ENCODE assay signal across 9 cellular contexts in the genomic region with DNA sequence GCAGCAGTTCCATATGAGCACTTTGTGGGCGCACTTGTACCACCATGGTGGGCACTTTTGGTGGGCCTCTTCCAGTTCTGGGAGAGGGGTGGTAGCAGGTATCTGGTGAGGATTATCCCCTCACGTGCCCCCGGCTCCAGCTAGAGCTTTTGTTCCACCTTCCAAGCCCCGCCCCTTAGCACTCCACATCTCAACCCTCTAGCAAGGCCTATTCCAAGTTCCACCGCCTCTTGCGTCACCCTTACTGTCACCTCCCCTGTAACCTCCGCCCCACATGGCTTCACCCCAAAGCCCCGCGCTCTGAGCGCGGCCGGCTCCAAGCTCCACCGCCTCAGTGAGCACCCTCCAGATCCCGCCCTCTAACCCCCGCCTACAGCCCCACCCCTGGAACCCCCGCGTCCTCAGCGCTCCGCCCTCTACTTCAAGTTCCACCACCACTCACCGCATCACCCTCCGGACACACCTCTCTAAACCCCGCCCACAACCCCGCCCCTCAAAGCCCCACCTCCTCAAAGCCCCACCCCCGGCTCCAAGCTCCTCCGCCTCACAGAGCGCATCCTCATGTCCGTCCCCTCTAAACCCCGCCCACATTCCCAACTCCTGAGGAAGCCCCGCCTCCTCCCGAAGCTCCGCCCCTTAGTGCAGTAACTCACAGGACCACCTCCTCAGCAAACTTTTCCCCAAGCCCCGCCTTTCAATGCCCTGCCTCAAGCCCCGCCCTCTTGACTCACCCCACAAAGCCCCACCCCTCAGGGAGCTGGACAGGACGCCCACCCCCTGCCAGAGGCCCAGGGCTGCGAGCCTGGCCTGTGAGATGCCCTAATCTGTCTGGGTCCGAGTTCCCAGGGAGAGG. TPM values are rescaled to one million over a fixed set of nuclear protein-coding genes. Genes with fewer than 3 reads are reported as not detected.
A peak's percentile ranks its signal among the peaks of the same experiment; 100 is the strongest.
DNase-seq lines count a peak whose midpoint lies in the region; ATAC-seq and TF ChIP-seq lines count a peak whose summit lies in the region.
"Had no signal": no experiment of that assay in that cellular context is flagged by ENCODE, and none has a peak within 500 bp of the region (broad histone marks: within the 10 kb centered on the region; RNA-seq: fewer than 3 reads in every experiment).

No MANE protein-coding gene starts in this region.

- intact Hi-C loops in mammary epithelial cell (cut with micrococcal nuclease), result no loop called here

- H3K4me2 ChIP-seq in SK-N-SH (no peak overlapping the region), mammary epithelial cell (ENCODE audit: insufficient read depth, low read depth, low read length) (no peak overlapping the region)

- H3K9ac ChIP-seq in SK-N-SH (no peak overlapping the region), mammary epithelial cell (ENCODE audit: insufficient read depth, low read length) (no peak overlapping the region)

- no peaks in the 10 kb centered on the region for H3K4me1 ChIP-seq in SK-N-SH (ENCODE audit: control insufficient read depth in 1 of 2, insufficient read depth in 2 of 2, low read depth in 1 of 2, low read length in 1 of 2)
- no peaks in the 10 kb centered on the region for H3K4me1 ChIP-seq in mammary epithelial cell (ENCODE audit: insufficient read depth, low read length)

- DNase-seq in activated effector memory CD4-positive, alpha-beta T cell treated with anti-CD3 and anti-CD28 coated beads, Interleukin-2, amount 50 U/mL, for 16 hours, result peak; percentile 76
- no peak for DNase-seq in activated effector memory CD4-positive, alpha-beta T cell treated with Interleukin-2 at 50 U/mL for 16 hours
- DNase-seq in SK-N-SH (peak; percentile 79), mammary epithelial cell (peak; percentile 11), iris pigment epithelial cell (ENCODE audit: low read depth) (peak; percentile 72), NCI-H524 treated with DMSO at 0.1 percent for 48 hours (lab: John Stamatoyannopoulos, UW) (no peak), NCI-H510A treated with DMSO at 0.1 percent for 48 hours (lab: John Stamatoyannopoulos, UW) (no peak)
- DNase-seq in stimulated activated naive B cell treated with anti-CD40 and anti-IgM and Interleukin-4, amounts not matched to agents 10 μg/mL and 1 μg/mL and 100 μg/mL, for 72 hours, result peak; percentile 20

- CTCF ChIA-PET in SK-N-SH (lab: Yijun Ruan, JAX) (interaction anchor here (1.2 to 7.9 kb wide), 4 partner anchors 11 to 67 kb away, joined by 5 to 69 read pairs (median 8); no protein-coding TSS in a partner anchor), mammary epithelial cell (lab: Charles Lee; ENCODE audit: low non-redundant PET) (no interaction called here)

- H3K9me2 ChIP-seq in SK-N-SH, result no peaks in the 10 kb centered on the region

- H3K9me3 ChIP-seq in SK-N-SH (no peaks in the 10 kb centered on the region), mammary epithelial cell (replicated peaks; ENCODE audit: insufficient read depth, low read length) (no peaks in the 10 kb centered on the region)

- peak overlapping the region; percentile 65 to 78 for H3K4me3 Mint-ChIP-seq in stimulated activated naive B cell treated with anti-CD40 and anti-IgM and Interleukin-4, amounts not matched to agents 10 μg/mL and 1 μg/mL and 100 μg/mL, for 72 hours

- no TSS peak for BruUV-seq in mammary epithelial cell (replicated peaks; lab: Mats Ljungman, UMichigan)

- H3K27ac Mint-ChIP-seq in stimulated activated naive B cell treated with anti-CD40 and anti-IgM and Interleukin-4, amounts not matched to agents 10 μg/mL and 1 μg/mL and 100 μg/mL, for 72 hours, result peak overlapping the region; percentile 75

- 74% methylated on average over 34 of the region's 36 CpGs for WGBS in SK-N-SH (ENCODE audit: low lambda C conversion rate)
- 62% methylated on average over 10 of the region's 36 CpGs for WGBS in mammary epithelial cell (ENCODE audit: low coverage, missing lambda C conversion rate)

- H3K27me3 ChIP-seq in SK-N-SH (ENCODE audit: insufficient read depth) (no peaks in the 10 kb centered on the region), mammary epithelial cell (ENCODE audit: insufficient read depth, low read length) (no peaks in the 10 kb centered on the region)

- TF ChIP-seq RAD21 in SK-N-SH (IDR thresholded peaks at IDR 0.05; ENCODE audit: low read length), result no peak

- no peaks in the 10 kb centered on the region for H3K36me3 Mint-ChIP-seq in stimulated activated naive B cell treated with anti-CD40 and anti-IgM and Interleukin-4, amounts not matched to agents 10 μg/mL and 1 μg/mL and 100 μg/mL, for 72 hours

- dilution Hi-C loops in mammary epithelial cell (cut with HindIII; ENCODE audit: low sequenced_read_pairs), result no loop called here

- peak; percentile 77 to 79 for ATAC-seq in stimulated activated naive B cell treated with anti-CD40 and anti-IgM and Interleukin-4, amounts not matched to agents 10 μg/mL and 1 μg/mL and 100 μg/mL, for 72 hours (replicated peaks)

- H3K36me3 ChIP-seq in SK-N-SH (replicated peaks in 1 of 2; ENCODE audit: control insufficient read depth in 1 of 2, insufficient read depth in 2 of 2, low read length in 1 of 2) (no peaks in the 10 kb centered on the region), mammary epithelial cell (ENCODE audit: insufficient read depth, low read length) (no peaks in the 10 kb centered on the region)

- no peaks in the 10 kb centered on the region for H3K79me2 ChIP-seq in SK-N-SH (ENCODE audit: insufficient read depth)
- H3K79me2 ChIP-seq in mammary epithelial cell (ENCODE audit: insufficient read depth, low read length), result no peaks in the 10 kb centered on the region

- no peak for TF ChIP-seq EP300 in SK-N-SH (IDR thresholded peaks at IDR 0.05; ENCODE audit: borderline replicate concordance in 1 of 2, low read depth in 1 of 2, low read length in 1 of 2)

- no peak overlapping the region for H2AFZ ChIP-seq in SK-N-SH (ENCODE audit: low read depth)
- no peak overlapping the region for H2AFZ ChIP-seq in mammary epithelial cell (ENCODE audit: low read depth, low read length)

- H4K20me1 ChIP-seq in SK-N-SH (ENCODE audit: insufficient read depth) (no peaks in the 10 kb centered on the region), mammary epithelial cell (ENCODE audit: insufficient read depth, low read length) (no peaks in the 10 kb centered on the region)

- TF ChIP-seq CTCF in SK-N-SH (IDR thresholded peaks at IDR 0.05) (no peak), mammary epithelial cell (conservative IDR thresholded peaks at IDR 0.05 in 1 of 2, IDR thresholded peaks at IDR 0.05 in 1 of 2; ENCODE audit: extremely low read depth in 1 of 2, insufficient read depth in 1 of 2, low read depth in 1 of 2, low read length in 2 of 2) (no peak)

- no peaks in the 10 kb centered on the region for H3K9me3 Mint-ChIP-seq in stimulated activated naive B cell treated with anti-CD40 and anti-IgM and Interleukin-4, amounts not matched to agents 10 μg/mL and 1 μg/mL and 100 μg/mL, for 72 hours

- H3K4me3 ChIP-seq in SK-N-SH (ENCODE audit: low read depth in 2 of 2, low read length in 1 of 2) (no peak overlapping the region), mammary epithelial cell (replicated peaks in 1 of 3; ENCODE audit: insufficient read depth in 1 of 3, low read depth in 2 of 3, low read length in 3 of 3) (no peak overlapping the region)

- peaks cover 10 to 19% of the 10 kb centered on the region in 2 donors for H3K4me1 Mint-ChIP-seq in stimulated activated naive B cell treated with anti-CD40 and anti-IgM and Interleukin-4, amounts not matched to agents 10 μg/mL and 1 μg/mL and 100 μg/mL, for 72 hours

- POLR2A ChIA-PET in SK-N-SH (lab: Yijun Ruan, JAX), result no interaction called here

- H3K27ac ChIP-seq in SK-N-SH (ENCODE audit: low read depth in 2 of 2, low read length in 1 of 2) (no peak overlapping the region), mammary epithelial cell (ENCODE audit: insufficient read depth, low read depth, low read length) (no peak overlapping the region)

- H3K27me3 Mint-ChIP-seq in stimulated activated naive B cell treated with anti-CD40 and anti-IgM and Interleukin-4, amounts not matched to agents 10 μg/mL and 1 μg/mL and 100 μg/mL, for 72 hours, result no peaks in the 10 kb centered on the region

- no peaks in the 10 kb centered on the region for H3F3A ChIP-seq in SK-N-SH (replicated peaks; ENCODE audit: insufficient read depth)

- in situ Hi-C loops in mammary epithelial cell (cut with MboI; ENCODE audit: low sequenced_read_pairs in 2 of 2), result no loop called here

TF ChIP-seq in SK-N-SH, 30 proteins besides CTCF, POLR2A, EP300 and RAD21 (continues in another document):
- TF ChIP-seq GATA2 (CRISPR knock-in tag; IDR thresholded peaks at IDR 0.05) (no peak), MEF2A (IDR thresholded peaks at IDR 0.05; ENCODE audit: borderline replicate concordance, low read depth) (no peak), FOXM1 (IDR thresholded peaks at IDR 0.05; ENCODE audit: low read depth) (no peak), RXRA (IDR thresholded peaks at IDR 0.05; ENCODE audit: borderline replicate concordance, low read depth) (no peak), EZH2phosphoT487 (IDR thresholded peaks at IDR 0.05; ENCODE audit: borderline replicate concordance, low read depth) (no peak), ELF1 (IDR thresholded peaks at IDR 0.05) (no peak), TCF12 (IDR thresholded peaks at IDR 0.05) (no peak), YY1 (IDR thresholded peaks at IDR 0.05; ENCODE audit: low read depth) (no peak), RCOR1 (IDR thresholded peaks at IDR 0.05; ENCODE audit: low read length) (no peak)

RNA-seq across cellular contexts. Expression of gene SCN4A, which starts 11.1 kb away (rescaled TPM):
- polyA plus RNA-seq in SK-N-SH (2012; rRNA removed) (not detected in 2 replicates), mammary epithelial cell (0.01 TPM)
- under 0.01 TPM in 1 of 2 replicates, not detected in the other for polyA plus RNA-seq in SK-N-SH (2012; cell fraction: cytosol; rRNA removed)
- not detected in 2 replicates for polyA plus RNA-seq in SK-N-SH (2012; cell fraction: nucleus; rRNA removed)
- not detected for total RNA-seq in mammary epithelial cell
- not detected for polyA minus RNA-seq in mammary epithelial cell

RNA-seq across cellular contexts. Expression of gene CD79B, which starts 29.4 kb away (rescaled TPM):
- 0.06 and 0.10 TPM in 2 replicates for polyA plus RNA-seq in SK-N-SH (2012; rRNA removed)
- polyA plus RNA-seq in SK-N-SH (2012; cell fraction: cytosol; rRNA removed), result 0.08 and 0.30 TPM in 2 replicates
- 0.08 TPM in 1 of 2 replicates, not detected in the other for polyA plus RNA-seq in SK-N-SH (2012; cell fraction: nucleus; rRNA removed)
- under 1 TPM; 0.17 to 0.26 TPM for total RNA-seq in mammary epithelial cell
- 0.73 TPM for polyA plus RNA-seq in mammary epithelial cell
- polyA minus RNA-seq in mammary epithelial cell, result not detected

RNA-seq across cellular contexts. Expression of gene PRR29, which starts 36.6 kb away (rescaled TPM):
- polyA plus RNA-seq in SK-N-SH (2012; rRNA removed) (2.5 and 2.7 TPM in 2 replicates), mammary epithelial cell (0.09 TPM)
- 1.2 and 2.0 TPM in 2 replicates for polyA plus RNA-seq in SK-N-SH (2012; cell fraction: cytosol; rRNA removed)
- polyA plus RNA-seq in SK-N-SH (2012; cell fraction: nucleus; rRNA removed), result 9.8 and 10.5 TPM in 2 replicates
- under 1 TPM; under 0.01 to 0.09 TPM for total RNA-seq in mammary epithelial cell
- 0.31 TPM for polyA minus RNA-seq in mammary epithelial cell

RNA-seq across cellular contexts. Expression of gene GH1, which starts 42.9 kb away (rescaled TPM):
- polyA plus RNA-seq in SK-N-SH (2012; rRNA removed) (not detected in 2 replicates), mammary epithelial cell (not detected)
- not detected in 2 replicates for polyA plus RNA-seq in SK-N-SH (2012; cell fraction: cytosol; rRNA removed)
- not detected in 2 replicates for polyA plus RNA-seq in SK-N-SH (2012; cell fraction: nucleus; rRNA removed)
- total RNA-seq in mammary epithelial cell, result not detected
- not detected for polyA minus RNA-seq in mammary epithelial cell
- total RNA-seq: urinary bladder had no signal

RNA-seq across cellular contexts. Expression of gene CSHL1, which starts 50.5 kb away (rescaled TPM):
- polyA plus RNA-seq in SK-N-SH (2012; rRNA removed) (not detected in 2 replicates), mammary epithelial cell (not detected)
- not detected in 2 replicates for polyA plus RNA-seq in SK-N-SH (2012; cell fraction: cytosol; rRNA removed)
- polyA plus RNA-seq in SK-N-SH (2012; cell fraction: nucleus; rRNA removed), result not detected in 2 replicates
- total RNA-seq in mammary epithelial cell, result not detected
- polyA minus RNA-seq in mammary epithelial cell, result not detected
- total RNA-seq: urinary bladder had no signal
- polyA plus RNA-seq: urinary bladder had no signal

Comparison
In these comparisons a context has a peak if more than half of its experiments do, and no peak if none do; other contexts are left out.
1. DNase-seq: peak in activated effector memory CD4-positive, alpha-beta T cell treated with anti-CD3 and anti-CD28 coated beads, Interleukin-2, amount 50 U/mL, for 16 hours (single experiment), SK-N-SH (single experiment), mammary epithelial cell (single experiment), iris pigment epithelial cell (single experiment) and stimulated activated naive B cell treated with anti-CD40 and anti-IgM and Interleukin-4, amounts not matched to agents 10 μg/mL and 1 μg/mL and 100 μg/mL, for 72 hours (single experiment); none in activated effector memory CD4-positive, alpha-beta T cell treated with Interleukin-2 at 50 U/mL for 16 hours (single experiment), NCI-H524 treated with DMSO at 0.1 percent for 48 hours (single experiment) and NCI-H510A treated with DMSO at 0.1 percent for 48 hours (single experiment).